In the genomic region with DNA sequence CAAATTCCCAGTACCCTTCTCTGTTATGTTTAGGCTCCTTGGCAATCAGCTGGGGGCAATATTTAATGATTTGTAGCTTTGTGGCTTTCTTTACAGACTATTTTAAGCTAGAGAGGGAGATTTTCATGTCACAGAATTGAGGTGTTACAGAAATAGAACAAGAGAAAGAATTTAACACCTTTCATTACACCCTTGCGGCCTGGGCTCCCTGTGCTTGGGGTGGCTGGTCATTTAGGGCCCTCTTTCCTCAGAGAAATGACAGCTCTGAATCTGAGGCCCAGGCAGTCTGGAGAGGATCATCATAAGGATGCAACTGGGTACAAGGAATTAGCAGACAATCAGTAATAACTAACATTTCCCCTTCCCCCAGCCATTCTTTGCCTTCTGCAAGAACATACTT, we compare ENCODE assay signal across 32 cellular contexts.
"Had no signal": no experiment of that assay in that cellular context is flagged by ENCODE, and none has a peak within 500 bp of the region (broad histone marks: within the 10 kb centered on the region; RNA-seq: fewer than 3 reads in every experiment).

No MANE protein-coding gene starts in this region.

- H3K4me1 ChIP-seq: foreskin keratinocyte, gastrocnemius medialis had no signal

- H3K4me1 Mint-ChIP-seq: activated B cell treated with CpG ODN at 0.5 μM for 24 hours; activated T-helper 17 cell treated with anti-CD3 and anti-CD28 coated beads, Interleukin-2, amount 50 U/mL, for 72 hours; T-helper 17 cell had no signal

- H3K4me3 Mint-ChIP-seq: activated B cell treated with CpG ODN at 0.5 μM for 24 hours; activated CD8-positive, alpha-beta T cell treated with anti-CD3 and anti-CD28 coated beads for 36 hours; activated naive CD8-positive, alpha-beta T cell; activated T-cell treated with anti-CD3 and anti-CD28 coated beads, Interleukin-2, amount 50 U/mL, for 4 hours; activated T-helper 17 cell treated with anti-CD3 and anti-CD28 coated beads, Interleukin-2, amount 50 U/mL, for 72 hours; dendritic cell treated with granulocyte-macrophage colony-stimulating factor and Interleukin-4, amounts not matched to agents 40 ng/mL and 50 ng/mL, for 4 days; T-helper 17 cell; T-helper 2 cell treated with Interferon-gamma antibody and Interleukin-4, amounts not matched to agents 5 μg/mL and 100 μg/mL, for 36 hours had no signal

- ATAC-seq: activated CD4-positive, CD25-positive, alpha-beta regulatory T cell treated with anti-CD3 and anti-CD28 coated beads, Interleukin-2, amount 50 U/mL, for 24 hours; activated CD8-positive, alpha-beta T cell treated with anti-CD3 and anti-CD28 coated beads for 36 hours; activated T-cell treated with anti-CD3 and anti-CD28 coated beads, Interleukin-2, amount 50 U/mL, for 4 hours; activated T-helper 17 cell treated with anti-CD3 and anti-CD28 coated beads, Interleukin-2, amount 50 U/mL, for 72 hours; foreskin keratinocyte; gastrocnemius medialis; T-helper 17 cell had no signal

- H3K36me3 ChIP-seq: brain microvascular endothelial cell, esophagus muscularis mucosa, gastrocnemius medialis, WERI-Rb-1 had no signal

- H3K36me3 Mint-ChIP-seq: activated naive CD8-positive, alpha-beta T cell had no signal

- H3K27ac ChIP-seq: brain microvascular endothelial cell, coronary artery, dorsolateral prefrontal cortex, esophagus muscularis mucosa, foreskin keratinocyte, gastrocnemius medialis, WERI-Rb-1 had no signal

- H3K4me3 ChIP-seq: coronary artery, dorsolateral prefrontal cortex, esophagus muscularis mucosa, gastrocnemius medialis had no signal

- H3K27me3 Mint-ChIP-seq: activated B cell treated with CpG ODN at 0.5 μM for 24 hours; activated CD8-positive, alpha-beta T cell treated with anti-CD3 and anti-CD28 coated beads for 36 hours; dendritic cell treated with granulocyte-macrophage colony-stimulating factor and Interleukin-4, amounts not matched to agents 40 ng/mL and 50 ng/mL, for 4 days; T-helper 17 cell had no signal

- H3K9me3 Mint-ChIP-seq: activated B cell treated with CpG ODN at 0.5 μM for 24 hours; activated CD8-positive, alpha-beta T cell treated with anti-CD3 and anti-CD28 coated beads for 36 hours; activated T-cell treated with anti-CD3 and anti-CD28 coated beads, Interleukin-2, amount 50 U/mL, for 4 hours; dendritic cell treated with granulocyte-macrophage colony-stimulating factor and Interleukin-4, amounts not matched to agents 40 ng/mL and 50 ng/mL, for 4 days; T-helper 2 cell treated with Interferon-gamma antibody and Interleukin-4, amounts not matched to agents 5 μg/mL and 100 μg/mL, for 36 hours had no signal

- H3K27ac Mint-ChIP-seq: activated B cell treated with CpG ODN at 0.5 μM for 24 hours; activated CD8-positive, alpha-beta T cell treated with anti-CD3 and anti-CD28 coated beads for 36 hours; activated naive CD8-positive, alpha-beta T cell; activated T-helper 17 cell treated with anti-CD3 and anti-CD28 coated beads, Interleukin-2, amount 50 U/mL, for 72 hours; dendritic cell treated with granulocyte-macrophage colony-stimulating factor and Interleukin-4, amounts not matched to agents 40 ng/mL and 50 ng/mL, for 4 days; T-helper 17 cell; T-helper 2 cell treated with Interferon-gamma antibody and Interleukin-4, amounts not matched to agents 5 μg/mL and 100 μg/mL, for 36 hours had no signal

- H3K9me3 ChIP-seq: gastrocnemius medialis had no signal

- H3K27me3 ChIP-seq: brain microvascular endothelial cell, esophagus muscularis mucosa, foreskin keratinocyte, gastrocnemius medialis had no signal

- DNase-seq: activated B cell treated with CpG ODN at 0.5 μM for 24 hours; activated CD4-positive, alpha-beta T cell treated with anti-CD3 and anti-CD28 coated beads for 48 hours; activated CD4-positive, alpha-beta T cell treated with anti-CD3 and anti-CD28 coated beads, Interleukin-2, amount 50 U/mL, for 1 hour; activated CD4-positive, alpha-beta T cell treated with anti-CD3 and anti-CD28 coated beads, Interleukin-2, amount 50 U/mL, for 48 hours; activated CD8-positive, alpha-beta memory T cell treated with anti-CD3 and anti-CD28 coated beads for 24 hours; activated CD8-positive, alpha-beta T cell treated with anti-CD3 and anti-CD28 coated beads for 36 hours; activated effector memory CD4-positive, alpha-beta T cell treated with Interleukin-2 at 50 U/mL for 16 hours; activated gamma-delta T cell treated with Interleukin-2 at 50 U/mL for 16 hours; activated naive CD4-positive, alpha-beta T cell treated with anti-CD3 and anti-CD28 coated beads, Interleukin-2, amount 50 U/mL, for 16 hours; activated naive CD4-positive, alpha-beta T cell treated with Interleukin-2 at 50 U/mL for 16 hours; activated T-cell treated with anti-CD3 and anti-CD28 coated beads, Interleukin-2, amount 50 U/mL, for 4 hours; amniotic stem cell; anterior cingulate cortex; brain microvascular endothelial cell; central memory CD4-positive, alpha-beta T cell; dorsolateral prefrontal cortex; effector memory CD4-positive, alpha-beta T cell; erythroblast; foreskin keratinocyte; gastrocnemius medialis; glutamatergic neuron; T-helper 1 cell; T-helper 17 cell; T1000; WERI-Rb-1 had no signal
